In the genomic region with DNA sequence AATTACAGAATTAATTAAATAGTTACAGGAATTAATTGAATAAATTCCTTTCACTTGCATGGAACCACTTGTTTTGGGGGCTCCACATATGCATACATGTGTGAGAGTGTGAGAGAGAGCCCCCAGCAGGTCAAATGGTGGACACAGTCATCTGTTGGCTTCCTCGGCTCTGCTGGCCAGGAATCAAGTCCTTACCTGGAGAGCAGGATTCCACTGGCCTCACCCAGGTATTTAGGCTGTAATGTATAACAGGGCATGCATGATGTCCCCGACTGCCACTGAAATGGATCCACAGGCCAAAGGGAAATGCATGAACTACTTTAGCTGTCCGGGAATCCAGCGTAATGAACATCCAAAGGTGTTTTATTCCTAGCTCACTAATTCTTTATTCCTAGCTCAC, we compare ENCODE assay signal across 23 cellular contexts.
"Had no signal": no experiment of that assay in that cellular context is flagged by ENCODE, and none has a peak within 500 bp of the region (broad histone marks: within the 10 kb centered on the region; RNA-seq: fewer than 3 reads in every experiment).

No MANE protein-coding gene starts in this region.

- DNase-seq: activated CD4-positive, alpha-beta T cell treated with anti-CD3 and anti-CD28 coated beads for 48 hours; activated CD4-positive, alpha-beta T cell treated with anti-CD3 and anti-CD28 coated beads, Interleukin-2, amount 50 U/mL, for 48 hours; activated CD4-positive, CD25-positive, alpha-beta regulatory T cell treated with anti-CD3 and anti-CD28 coated beads, Interleukin-2, amount 50 U/mL, for 72 hours; activated CD8-positive, alpha-beta memory T cell treated with anti-CD3 and anti-CD28 coated beads, Interleukin-2, amount 10 ng/mL, durations not matched to agents 7 days and 5 days; activated effector memory CD4-positive, alpha-beta T cell treated with anti-CD3 and anti-CD28 coated beads, Interleukin-2, amount 50 U/mL, for 16 hours; activated naive CD4-positive, alpha-beta T cell treated with anti-CD3 and anti-CD28 coated beads for 36 hours; activated T-cell treated with anti-CD3 and anti-CD28 coated beads, Interleukin-2, amount 50 U/mL, for 24 hours; amygdala; NCI-H1092; NCI-H1417; NCI-H1694; NCI-H2029; NCI-H345; NCI-H510A; NCI-H526 treated with DMSO at 0.1 percent for 48 hours; NCI-H82; OCI-M1; SHP77; SW 1271 had no signal

- H3K27me3 ChIP-seq: SJSA1 had no signal

- H3K4me3 ChIP-seq: SJSA1 had no signal

- H3K27ac ChIP-seq: KMS-11, SJSA1 had no signal

- H3K9me3 ChIP-seq: SJSA1 had no signal

- ATAC-seq: activated CD8-positive, alpha-beta memory T cell treated with anti-CD3 and anti-CD28 coated beads, Interleukin-2, amount 10 ng/mL, durations not matched to agents 7 days and 5 days; SK-N-SH treated with all-trans-retinoic acid at 6 μM for 48 hours; WTC11 had no signal

- H3K36me3 ChIP-seq: SJSA1 had no signal
